8 cellular contexts compared by ENCODE assay signal in genomic region chrX:9566150-9566621, GRCh38.
DNase-seq lines count a peak whose midpoint lies in the region; ATAC-seq and TF ChIP-seq lines count a peak whose summit lies in the region.

No MANE protein-coding gene starts in this region.

- peaks cover 6% of the 10 kb centered on the region for H3K36me3 Mint-ChIP-seq in activated naive CD8-positive, alpha-beta T cell treated with anti-CD3 and anti-CD28 coated beads, Interleukin-2, amount 10 ng/mL, durations not matched to agents 7 days and 5 days

- no peaks in the 10 kb centered on the region for H3K27me3 Mint-ChIP-seq in activated naive CD8-positive, alpha-beta T cell treated with anti-CD3 and anti-CD28 coated beads, Interleukin-2, amount 10 ng/mL, durations not matched to agents 7 days and 5 days

- peak overlapping the region; percentile 49 for H3K4me3 Mint-ChIP-seq in activated naive CD8-positive, alpha-beta T cell treated with anti-CD3 and anti-CD28 coated beads, Interleukin-2, amount 10 ng/mL, durations not matched to agents 7 days and 5 days

- ATAC-seq in activated naive CD8-positive, alpha-beta T cell treated with anti-CD3 and anti-CD28 coated beads, Interleukin-2, amount 10 ng/mL, durations not matched to agents 7 days and 5 days (ENCODE audit: low read depth) = peak; percentile 66
- ATAC-seq in HG03457 (IDR thresholded peaks at IDR 0.05; ENCODE audit: unreplicated experiment) = no peak

- no peaks in the 10 kb centered on the region for H3K9me3 Mint-ChIP-seq in activated naive CD8-positive, alpha-beta T cell treated with anti-CD3 and anti-CD28 coated beads, Interleukin-2, amount 10 ng/mL, durations not matched to agents 7 days and 5 days

- TF ChIP-seq EP300 in Ishikawa (IDR thresholded peaks at IDR 0.05; ENCODE audit: borderline replicate concordance) = no peak

- no peak overlapping the region for H3K27ac Mint-ChIP-seq in activated naive CD8-positive, alpha-beta T cell treated with anti-CD3 and anti-CD28 coated beads, Interleukin-2, amount 10 ng/mL, durations not matched to agents 7 days and 5 days

- no peak overlapping the region for H3K4me3 ChIP-seq in AG04449 (ENCODE audit: low read depth, low read length)

- DNase-seq in AG04449 (ENCODE audit: low read depth, low spot score) (peak; percentile 45), iris pigment epithelial cell (ENCODE audit: low read depth) (peak; percentile 89), superior temporal gyrus (ENCODE audit: extremely low spot score) (peak; percentile 71), HEK293T (ENCODE audit: extremely low spot score) (no peak), AML-193 (lab: John Stamatoyannopoulos, UW) (no peak)
- DNase-seq in activated naive CD8-positive, alpha-beta T cell treated with anti-CD3 and anti-CD28 coated beads, Interleukin-2, amount 10 ng/mL, durations not matched to agents 7 days and 5 days = no peak

- POLR2A ChIA-PET in AG04449 (lab: Yijun Ruan, JAX) (interaction anchor here (0.6 kb wide), 1 partner anchor 747 kb away, joined by 4 read pairs; no protein-coding TSS in a partner anchor), HEK293T (lab: Yijun Ruan, JAX) (no interaction called here)
- POLR2A ChIA-PET in activated naive CD8-positive, alpha-beta T cell treated with anti-CD3 and anti-CD28 coated beads, Interleukin-2, amount 10 ng/mL, durations not matched to agents 7 days and 5 days (lab: Charles Lee) = no interaction called here

- peaks cover 18% of the 10 kb centered on the region for H3K4me1 Mint-ChIP-seq in activated naive CD8-positive, alpha-beta T cell treated with anti-CD3 and anti-CD28 coated beads, Interleukin-2, amount 10 ng/mL, durations not matched to agents 7 days and 5 days

- CTCF ChIA-PET in AG04449 (lab: Yijun Ruan, JAX) = interaction anchor here (1.1 kb wide), 1 partner anchor 31 kb away, joined by 3 read pairs; no protein-coding TSS in a partner anchor
- CTCF ChIA-PET in HEK293T (lab: Yijun Ruan, JAX) = interaction anchor here (0.6 kb wide), 1 partner anchor 336 kb away, joined by 4 read pairs; no protein-coding TSS in a partner anchor

- TF ChIP-seq RAD21 in Ishikawa (IDR thresholded peaks at IDR 0.05; ENCODE audit: low read depth) = no peak

- no peak for TF ChIP-seq CTCF in AG04449 (IDR thresholded peaks at IDR 0.05; ENCODE audit: insufficient read depth, low read length, missing control alignments)

TF ChIP-seq in Ishikawa, 13 proteins besides CTCF, POLR2A, EP300 and RAD21:
- no peak for TF ChIP-seq ZBTB7A (IDR thresholded peaks at IDR 0.05; ENCODE audit: low read depth)
- 0 out of 2 replicates have a peak, but pooled peaks have one; percentile 5 for TF ChIP-seq CEBPB (IDR thresholded peaks at IDR 0.05)
- TF ChIP-seq TAF1 (IDR thresholded peaks at IDR 0.05; ENCODE audit: low read depth) = no peak
- TF ChIP-seq NFIC (IDR thresholded peaks at IDR 0.05) = peak; percentile 30; the same call in 1 of the 2 replicates

TF ChIP-seq in HEK293T, 16 proteins besides CTCF, POLR2A, EP300 and RAD21:
- TF ChIP-seq FOXK2 (IDR thresholded peaks at IDR 0.05) = no peak
- TF ChIP-seq ELF4 (IDR thresholded peaks at IDR 0.05) = no peak
- TF ChIP-seq PKNOX1 (IDR thresholded peaks at IDR 0.05) = no peak
- TF ChIP-seq BHLHE40 (IDR thresholded peaks at IDR 0.05; ENCODE audit: borderline replicate concordance) = no peak
- TF ChIP-seq FOXM1 (IDR thresholded peaks at IDR 0.05; ENCODE audit: borderline replicate concordance) = no peak
- TF ChIP-seq CTBP1 (IDR thresholded peaks at IDR 0.05; ENCODE audit: borderline replicate concordance) = no peak
- no peak for TF ChIP-seq SUZ12 (IDR thresholded peaks at IDR 0.05)

Comparison
In these comparisons a context has a peak if more than half of its experiments do, and no peak if none do; other contexts are left out.
1. DNase-seq: peak in AG04449 (single experiment), iris pigment epithelial cell (single experiment) and superior temporal gyrus (single experiment); none in activated naive CD8-positive, alpha-beta T cell treated with anti-CD3 and anti-CD28 coated beads, Interleukin-2, amount 10 ng/mL, durations not matched to agents 7 days and 5 days (single experiment), HEK293T (single experiment) and AML-193 (0 of 2).